Comparison of ENCODE assay signal across 10 cellular contexts in genomic region chr12:96192926-96193573, GRCh38. TPM values are rescaled to one million over a fixed set of nuclear protein-coding genes. Genes with fewer than 3 reads are reported as not detected.
A peak's percentile ranks its signal among the peaks of the same experiment; 100 is the strongest.
DNase-seq lines count a peak whose midpoint lies in the region; ATAC-seq and TF ChIP-seq lines count a peak whose summit lies in the region.
"Had no signal": no experiment of that assay in that cellular context is flagged by ENCODE, and none has a peak within 500 bp of the region (broad histone marks: within the 10 kb centered on the region; RNA-seq: fewer than 3 reads in every experiment).

No MANE protein-coding gene starts in this region.

- no peak overlapping the region for H3K14ac ChIP-seq in neuronal stem cell (ENCODE audit: low read length)

- peak overlapping the region; percentile 94 for H2AFZ ChIP-seq in neuronal stem cell (ENCODE audit: low read length)

- no peak overlapping the region for H2BK15ac ChIP-seq in neuronal stem cell (ENCODE audit: low read length)

- no peak overlapping the region for H3K4ac ChIP-seq in neuronal stem cell (ENCODE audit: low read length)

- peaks cover 34% of the 10 kb centered on the region for H3K4me1 ChIP-seq in CD4-positive, CD25-positive, alpha-beta regulatory T cell (ENCODE audit: control insufficient read depth, insufficient read depth, low read length, poor library complexity, severe bottlenecking)
- peaks cover 18% of the 10 kb centered on the region; the same call in 1 of the 2 replicates for H3K4me1 ChIP-seq in HUES64 (ENCODE audit: insufficient read depth, low read length)
- no peaks in the 10 kb centered on the region for H3K4me1 ChIP-seq in breast epithelium
- peaks cover 2 to 4% of the 10 kb centered on the region in 2 donors for H3K4me1 ChIP-seq in neuronal stem cell (ENCODE audit: control insufficient read depth in 2 of 2, insufficient read depth in 1 of 2, low read depth in 1 of 2, low read length in 2 of 2)

- no peak overlapping the region for H2BK12ac ChIP-seq in neuronal stem cell (ENCODE audit: low read length)

- no peak for TF ChIP-seq POLR2A in breast epithelium (IDR thresholded peaks at IDR 0.05)

- ATAC-seq in CD4-positive, CD25-positive, alpha-beta regulatory T cell (ENCODE audit: low read depth in 2 of 2): no peak
- ATAC-seq in GM19397 (IDR thresholded peaks at IDR 0.05; ENCODE audit: unreplicated experiment): no peak

- no peak overlapping the region for H2BK120ac ChIP-seq in neuronal stem cell (ENCODE audit: low read depth, low read length)

- no peaks in the 10 kb centered on the region for H3K79me1 ChIP-seq in neuronal stem cell (ENCODE audit: low read depth, low read length)

- H4K8ac ChIP-seq in neuronal stem cell (ENCODE audit: low read depth, low read length): no peak overlapping the region

- H4K91ac ChIP-seq in neuronal stem cell (ENCODE audit: low read depth, low read length, poor library complexity): no peak overlapping the region

- H3K27me3 ChIP-seq in CD4-positive, CD25-positive, alpha-beta regulatory T cell (ENCODE audit: control insufficient read depth, insufficient read depth, low read length): no peaks in the 10 kb centered on the region
- H3K27me3 ChIP-seq in HUES64 (ENCODE audit: insufficient read depth, low read length): peaks cover 10% of the 10 kb centered on the region; the same call in 1 of the 2 replicates
- no peaks in the 10 kb centered on the region for H3K27me3 ChIP-seq in breast epithelium
- peaks cover 0 to 7% (median 0%) of the 10 kb centered on the region in 3 experiments for H3K27me3 ChIP-seq in neuronal stem cell (ENCODE audit: control insufficient read depth in 3 of 3, insufficient read depth in 3 of 3, low read depth in 1 of 3, low read length in 3 of 3)

- no peak overlapping the region for H2BK5ac ChIP-seq in neuronal stem cell (ENCODE audit: low read length)

- H3K9ac ChIP-seq in HUES64 (ENCODE audit: low read depth, low read length) (no peak overlapping the region), neuronal stem cell (ENCODE audit: low read depth, low read length, poor library complexity) (no peak overlapping the region)

- peak overlapping the region; percentile 23 for H3K27ac ChIP-seq in CD4-positive, CD25-positive, alpha-beta regulatory T cell (ENCODE audit: insufficient read depth, low read length, poor library complexity, severe bottlenecking)
- H3K27ac ChIP-seq in HUES64 (ENCODE audit: low read depth, low read length) (no peak overlapping the region), breast epithelium (peak overlapping the region; percentile 77 to 95), neuronal stem cell (replicated peaks; ENCODE audit: low read length) (no peak overlapping the region)

- intact Hi-C loops in breast epithelium (cut with DNase I; ENCODE audit: low total_unique reads): loop anchor here (2.0 kb wide), 1 partner anchor 22 kb away; no protein-coding TSS in a partner anchor

- no peak for TF ChIP-seq CTCF in breast epithelium (IDR thresholded peaks at IDR 0.05)
- TF ChIP-seq CTCF in GM13976 (IDR thresholded peaks at IDR 0.05; ENCODE audit: borderline replicate concordance, control extremely low read depth, extremely low read depth, insufficient read depth, missing control alignments): no peak

- peaks cover 9% of the 10 kb centered on the region for H3K27me3 Mint-ChIP-seq in CD4-positive, CD25-positive, alpha-beta regulatory T cell

- H3K4me3 Mint-ChIP-seq in CD4-positive, CD25-positive, alpha-beta regulatory T cell: peak overlapping the region; percentile 89 to 94 (median 91)

- DNase-seq in CD4-positive, CD25-positive, alpha-beta regulatory T cell: no peak
- no peak for DNase-seq in breast epithelium (ENCODE audit: low spot score in 2 of 2)
- no peak for DNase-seq in neuronal stem cell (ENCODE audit: low spot score)
- no peak for DNase-seq in middle frontal gyrus (ENCODE audit: extremely low spot score, low spot score)
- no peak for DNase-seq in iPS-NIHi11 (ENCODE audit: low spot score)
- no peak for DNase-seq in GM13976 (ENCODE audit: low spot score)
- DNase-seq: NCI-H526 treated with DMSO at 0.1 percent for 48 hours; stimulated activated CD4-positive, alpha-beta T cell treated with anti-CD3 and anti-CD28 coated beads, Interleukin-2, amount 100 ng/mL, for 48 hours had no signal

- peak overlapping the region; percentile 93 to 97 (median 94) for H3K27ac Mint-ChIP-seq in CD4-positive, CD25-positive, alpha-beta regulatory T cell

- H3K4me2 ChIP-seq in neuronal stem cell (ENCODE audit: insufficient read depth, low read length, poor library complexity, severe bottlenecking): no peak overlapping the region

- H3K9me3 Mint-ChIP-seq in CD4-positive, CD25-positive, alpha-beta regulatory T cell: peaks cover 0 to 3% (median 0%) of the 10 kb centered on the region in 7 donors

- H3K18ac ChIP-seq in neuronal stem cell (ENCODE audit: low read length): no peak overlapping the region

- H3K4me3 ChIP-seq in CD4-positive, CD25-positive, alpha-beta regulatory T cell (ENCODE audit: low read depth, low read length): no peak overlapping the region
- H3K4me3 ChIP-seq in HUES64 (ENCODE audit: low read length) (peak overlapping the region; percentile 97; the same call in 1 of the 2 replicates), breast epithelium (peak overlapping the region in 1 of 3 donors; percentile 95), neuronal stem cell (ENCODE audit: low read length in 2 of 2) (no peak overlapping the region)

- peaks cover 13 to 54% (median 27%) of the 10 kb centered on the region in 4 donors for H3K4me1 Mint-ChIP-seq in CD4-positive, CD25-positive, alpha-beta regulatory T cell

- H2AK5ac ChIP-seq in neuronal stem cell (ENCODE audit: low read depth, low read length): no peak overlapping the region

- H3K36me3 Mint-ChIP-seq in CD4-positive, CD25-positive, alpha-beta regulatory T cell: no peaks in the 10 kb centered on the region

- in situ Hi-C loops in GM13976 (cut with MboI; ENCODE audit: low sequenced_read_pairs, unreplicated experiment): no loop called here

- no peak overlapping the region for H3K23ac ChIP-seq in neuronal stem cell (ENCODE audit: low read depth, low read length, poor library complexity)

- H3K9me3 ChIP-seq in CD4-positive, CD25-positive, alpha-beta regulatory T cell (ENCODE audit: control insufficient read depth in 2 of 2, low read length in 2 of 2): no peaks in the 10 kb centered on the region
- no peaks in the 10 kb centered on the region for H3K9me3 ChIP-seq in HUES64 (ENCODE audit: insufficient read depth, low read depth, low read length)
- no peaks in the 10 kb centered on the region for H3K9me3 ChIP-seq in breast epithelium
- peaks cover 0 to 4% of the 10 kb centered on the region in 2 donors for H3K9me3 ChIP-seq in neuronal stem cell (replicated peaks in 1 of 2; ENCODE audit: control insufficient read depth in 2 of 2, insufficient read depth in 1 of 2, low read depth in 1 of 2, low read length in 2 of 2)

- 85% methylated on average over 9 of the region's 9 CpGs for WGBS in HUES64
- WGBS in neuronal stem cell (ENCODE audit: extremely low coverage in 2 of 2, insufficient read length in 2 of 2, insufficient replicate concordance in 1 of 2), 2 donors: no CpG with 5 or more reads among the region's 9 CpGs

- no peaks in the 10 kb centered on the region for H3K36me3 ChIP-seq in CD4-positive, CD25-positive, alpha-beta regulatory T cell (ENCODE audit: control insufficient read depth, insufficient read depth, low read length)
- H3K36me3 ChIP-seq in HUES64 (ENCODE audit: insufficient read depth, low read length): no peaks in the 10 kb centered on the region
- H3K36me3 ChIP-seq in breast epithelium: no peaks in the 10 kb centered on the region
- no peaks in the 10 kb centered on the region for H3K36me3 ChIP-seq in neuronal stem cell (replicated peaks in 1 of 2; ENCODE audit: control insufficient read depth in 2 of 2, insufficient read depth in 2 of 2, low read length in 2 of 2)

RNA-seq across cellular contexts. Expression of gene ELK3, which starts 1.1 kb away (rescaled TPM):
- total RNA-seq in CD4-positive, CD25-positive, alpha-beta regulatory T cell: 84.7 TPM
- polyA plus RNA-seq in CD4-positive, CD25-positive, alpha-beta regulatory T cell: 10 to 100 TPM; 33.4 to 47.9 (median 38.3) TPM
- polyA plus RNA-seq in HUES64 (2013, experiment 1 of 2): 12.8 TPM
- 18.9 TPM for polyA plus RNA-seq in HUES64 (2013, experiment 2 of 2)
- 10 to 100 TPM; 13.9 to 28.5 (median 16.5) TPM for total RNA-seq in breast epithelium
- 6.3 TPM for polyA plus RNA-seq in neuronal stem cell (2013, experiment 1 of 2)
- 6.6 TPM for polyA plus RNA-seq in neuronal stem cell (2013, experiment 2 of 2)

Comparison
In these comparisons a context has a peak if more than half of its experiments do, and no peak if none do; other contexts are left out.
1. H3K27ac ChIP-seq: peak in CD4-positive, CD25-positive, alpha-beta regulatory T cell (single experiment) and breast epithelium (2 of 2); none in HUES64 (single experiment) and neuronal stem cell (single experiment).